In genomic region chr1:91608876-91609275, GRCh38 we compare ENCODE assay signal across 13 cellular contexts.
A peak's percentile ranks its signal among the peaks of the same experiment; 100 is the strongest.
DNase-seq lines count a peak whose midpoint lies in the region; ATAC-seq, FAIRE-seq and TF ChIP-seq lines count a peak whose summit lies in the region.
"Had no signal": no experiment of that assay in that cellular context is flagged by ENCODE, and none has a peak within 500 bp of the region (broad histone marks: within the 10 kb centered on the region; RNA-seq: fewer than 3 reads in every experiment).

No MANE protein-coding gene starts in this region.

- H3K27me3 ChIP-seq in AG04450 (ENCODE audit: control insufficient read depth, insufficient read depth, low read length) (no peaks in the 10 kb centered on the region), astrocyte (ENCODE audit: insufficient read depth, low read length) (no peaks in the 10 kb centered on the region), keratinocyte (ENCODE audit: control insufficient read depth, extremely low read depth, insufficient read depth, low read length) (no peaks in the 10 kb centered on the region), suprapubic skin (no peaks in the 10 kb centered on the region)
- H3K27me3 ChIP-seq: ovary had no signal

- FAIRE-seq in astrocyte (lab: Jason Lieb, UNC), result peak; percentile 49
- FAIRE-seq in keratinocyte (lab: Jason Lieb, UNC), result peak; percentile 76
- FAIRE-seq: HTR-8/SVneo had no signal

- DNase-seq in AG04450 (ENCODE audit: low read depth, low spot score) (peak; percentile 55), HK-2 (ENCODE audit: unreplicated experiment) (peak; percentile 37), astrocyte (ENCODE audit: low read depth) (peak; percentile 35), keratinocyte (ENCODE audit: low read depth, low spot score) (peak; percentile 72), suprapubic skin (ENCODE audit: low spot score in 2 of 2) (no peak), NCI-H2171 treated with DMSO at 0.1 percent for 48 hours (lab: John Stamatoyannopoulos, UW) (no peak)
- no peak for DNase-seq in effector CD4-positive, alpha-beta T cell
- DNase-seq: activated CD8-positive, alpha-beta memory T cell treated with anti-CD3 and anti-CD28 coated beads, Interleukin-2, amount 50 U/mL, for 48 hours; C1 segment of cervical spinal cord; ovary; WERI-Rb-1 had no signal

- TF ChIP-seq EP300 in suprapubic skin (IDR thresholded peaks at IDR 0.05), result no peak

- no peaks in the 10 kb centered on the region for H3K36me3 Mint-ChIP-seq in astrocyte (ENCODE audit: low read depth, unreplicated experiment)

- dilution Hi-C loops in keratinocyte (cut with MboI; ENCODE audit: extremely low pct_ligation_motif_present, low sequenced_read_pairs), result no loop called here

- peak overlapping the region; percentile 68 for H3K27ac ChIP-seq in AG04450 (ENCODE audit: low read depth, low read length)
- peak overlapping the region; percentile 34 for H3K27ac ChIP-seq in astrocyte (ENCODE audit: low read depth, low read length)
- H3K27ac ChIP-seq in keratinocyte (ENCODE audit: control insufficient read depth, insufficient read depth, low read length), result peak overlapping the region; percentile 65
- H3K27ac ChIP-seq in suprapubic skin, result no peak overlapping the region
- H3K27ac ChIP-seq: ovary, WERI-Rb-1 had no signal

- H3K4me3 Mint-ChIP-seq in astrocyte (ENCODE audit: unreplicated experiment), result no peak overlapping the region

- H3K4me1 ChIP-seq in astrocyte (ENCODE audit: insufficient read depth, low read length) (peaks cover 5% of the 10 kb centered on the region), keratinocyte (ENCODE audit: control insufficient read depth, extremely low read depth, insufficient read depth, low read length) (peaks cover 32% of the 10 kb centered on the region), suprapubic skin (peaks cover 15% of the 10 kb centered on the region)

- H3K4me2 ChIP-seq in astrocyte (ENCODE audit: low read length) (peak overlapping the region; percentile 50), keratinocyte (ENCODE audit: control insufficient read depth, extremely low read depth, insufficient read depth, low read depth, low read length) (peak overlapping the region; percentile 55)

- no peaks in the 10 kb centered on the region for H3K36me3 ChIP-seq in astrocyte (ENCODE audit: insufficient read depth, low read length)
- H3K36me3 ChIP-seq in keratinocyte (ENCODE audit: control insufficient read depth in 2 of 2, extremely low read depth in 1 of 2, insufficient read depth in 2 of 2, low read length in 2 of 2), result no peaks in the 10 kb centered on the region
- no peaks in the 10 kb centered on the region for H3K36me3 ChIP-seq in suprapubic skin
- H3K36me3 ChIP-seq: ovary, WERI-Rb-1 had no signal

- H3K4me3 ChIP-seq in AG04450 (ENCODE audit: low read depth, low read length) (no peak overlapping the region), astrocyte (ENCODE audit: insufficient read depth, low read depth, low read length) (no peak overlapping the region), keratinocyte (ENCODE audit: control insufficient read depth in 2 of 3, extremely low read depth in 1 of 3, insufficient read depth in 2 of 3, low read depth in 1 of 3, low read length in 3 of 3) (no peak overlapping the region), suprapubic skin (no peak overlapping the region)
- H3K4me3 ChIP-seq: ovary had no signal

- H3K27ac Mint-ChIP-seq in astrocyte (ENCODE audit: unreplicated experiment), result peak overlapping the region; percentile 80

- H3K79me2 ChIP-seq in astrocyte (ENCODE audit: insufficient read depth, low read length) (no peaks in the 10 kb centered on the region), keratinocyte (ENCODE audit: control insufficient read depth, insufficient read depth, low read length) (no peaks in the 10 kb centered on the region)

- POLR2A ChIA-PET in AG04450 (lab: Yijun Ruan, JAX), result interaction anchor here (0.6 to 1.6 kb wide), 3 partner anchors 26 to 282 kb away, joined by 3 to 9 read pairs (median 7); no protein-coding TSS in a partner anchor

- no peaks in the 10 kb centered on the region for H4K20me1 ChIP-seq in astrocyte (ENCODE audit: insufficient read depth, low read length)
- no peaks in the 10 kb centered on the region for H4K20me1 ChIP-seq in keratinocyte (ENCODE audit: control insufficient read depth, extremely low read depth, insufficient read depth, low read length)

- TF ChIP-seq CTCF in AG04450 (IDR thresholded peaks at IDR 0.05; ENCODE audit: low read depth, low read length), result no peak
- TF ChIP-seq CTCF in astrocyte (IDR thresholded peaks at IDR 0.05; ENCODE audit: insufficient read depth, low read depth, low read length), result no peak
- TF ChIP-seq CTCF in keratinocyte (optimal IDR thresholded peaks at IDR 0.05 in 1 of 3, IDR thresholded peaks at IDR 0.05 in 1 of 3, conservative IDR thresholded peaks at IDR 0.05 in 1 of 3; ENCODE audit: extremely low read depth in 1 of 3, insufficient read depth in 2 of 3, low read length in 3 of 3), result no peak
- no peak for TF ChIP-seq CTCF in suprapubic skin (IDR thresholded peaks at IDR 0.05)

- H3K9ac ChIP-seq in astrocyte (ENCODE audit: low read length), result no peak overlapping the region
- no peak overlapping the region for H3K9ac ChIP-seq in keratinocyte (ENCODE audit: control insufficient read depth, extremely low read depth, insufficient read depth, low read length)

- H3K27me3 Mint-ChIP-seq in astrocyte (ENCODE audit: low read depth, unreplicated experiment), result no peaks in the 10 kb centered on the region

- CTCF ChIA-PET in AG04450 (lab: Charles Lee), result no interaction called here

- 91% methylated on average over 5 of the region's 5 CpGs for WGBS in suprapubic skin

- no peak for ATAC-seq in HG02588 (IDR thresholded peaks at IDR 0.05; ENCODE audit: unreplicated experiment)

- H3K9me3 Mint-ChIP-seq in astrocyte (ENCODE audit: unreplicated experiment), result peaks cover 7% of the 10 kb centered on the region

- H3K4me1 Mint-ChIP-seq in astrocyte (ENCODE audit: low read depth, unreplicated experiment), result peaks cover 19% of the 10 kb centered on the region

- H2AFZ ChIP-seq in astrocyte (ENCODE audit: low read depth, low read length) (no peak overlapping the region), keratinocyte (ENCODE audit: control insufficient read depth, low read length) (peak overlapping the region; percentile 4)

- H3K9me1 ChIP-seq in keratinocyte (ENCODE audit: control insufficient read depth, extremely low read depth, insufficient read depth, low read length), result no peaks in the 10 kb centered on the region

- H3K9me3 ChIP-seq in AG04450 (ENCODE audit: control insufficient read depth, insufficient read depth, low read length) (no peaks in the 10 kb centered on the region), astrocyte (ENCODE audit: insufficient read depth, low read depth, low read length) (no peaks in the 10 kb centered on the region), keratinocyte (ENCODE audit: control insufficient read depth, low read depth, low read length) (no peaks in the 10 kb centered on the region), suprapubic skin (no peaks in the 10 kb centered on the region)
- H3K9me3 ChIP-seq: ovary had no signal

- TF ChIP-seq POLR2A in suprapubic skin (IDR thresholded peaks at IDR 0.05), result no peak

Comparison
In these comparisons a context has a peak if more than half of its experiments do, and no peak if none do; other contexts are left out.
1. DNase-seq: peak in AG04450 (single experiment), HK-2 (single experiment), astrocyte (single experiment) and keratinocyte (single experiment); none in suprapubic skin (0 of 2), effector CD4-positive, alpha-beta T cell (single experiment) and NCI-H2171 treated with DMSO at 0.1 percent for 48 hours (single experiment).